ENCODE assay signal across 13 cellular contexts in the genomic region with DNA sequence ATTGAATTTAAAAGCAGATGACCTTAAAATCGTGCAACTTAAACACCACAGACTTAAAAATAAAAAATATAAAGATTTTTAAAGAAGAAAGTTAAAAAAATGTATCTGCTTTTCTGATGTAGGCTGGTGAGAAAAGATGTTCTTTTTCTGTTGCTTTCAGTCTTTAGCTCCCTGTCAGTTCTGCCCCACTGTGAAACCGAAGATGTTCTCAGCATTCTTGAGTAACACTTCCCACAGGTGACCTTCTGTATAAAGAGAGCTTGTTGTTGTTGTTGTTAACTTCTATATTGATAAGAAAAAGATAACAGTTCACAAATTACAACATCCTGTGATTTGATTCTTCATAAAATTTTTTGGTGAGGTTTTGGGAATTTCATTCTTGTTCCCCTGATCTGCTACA.
DNase-seq lines count a peak whose midpoint lies in the region; ATAC-seq and TF ChIP-seq lines count a peak whose summit lies in the region.
"Had no signal": no experiment of that assay in that cellular context is flagged by ENCODE, and none has a peak within 500 bp of the region (broad histone marks: within the 10 kb centered on the region; RNA-seq: fewer than 3 reads in every experiment).

No MANE protein-coding gene starts in this region.

- no peaks in the 10 kb centered on the region for H3K27me3 Mint-ChIP-seq in activated CD4-positive, alpha-beta T cell treated with anti-CD3 and anti-CD28 coated beads for 36 hours
- H3K27me3 Mint-ChIP-seq in T-helper 17 cell (no peaks in the 10 kb centered on the region), naive B cell (no peaks in the 10 kb centered on the region)

- CTCF ChIA-PET in activated CD4-positive, alpha-beta T cell treated with anti-CD3 and anti-CD28 coated beads for 36 hours (lab: Charles Lee): interaction anchor here (0.5 to 1.6 kb wide), 6 partner anchors 18 to 232 kb away, joined by 3 to 7 read pairs (median 4); no protein-coding TSS in a partner anchor

- H3K36me3 Mint-ChIP-seq in activated CD4-positive, alpha-beta T cell treated with anti-CD3 and anti-CD28 coated beads for 36 hours (ENCODE audit: low read depth): peaks cover 2% of the 10 kb centered on the region
- H3K36me3 Mint-ChIP-seq in T-helper 17 cell (ENCODE audit: low read depth) (peaks cover 8% of the 10 kb centered on the region), naive B cell (no peaks in the 10 kb centered on the region)

- peak; percentile 26 for DNase-seq in activated CD4-positive, alpha-beta T cell treated with anti-CD3 and anti-CD28 coated beads for 36 hours
- no peak for DNase-seq in activated CD4-positive, alpha-beta T cell treated with anti-CD3 and anti-CD28 coated beads, Interleukin-2, amount 50 U/mL, for 48 hours
- DNase-seq in T-helper 17 cell: no peak
- no peak for DNase-seq in naive B cell
- DNase-seq in ovary: no peak
- DNase-seq in foreskin keratinocyte: no peak
- DNase-seq: central memory CD4-positive, alpha-beta T cell; DMS79; NCI-H187; OCI-M1; thyroid gland had no signal

- no peaks in the 10 kb centered on the region for H3K27me3 ChIP-seq in ovary
- no peaks in the 10 kb centered on the region for H3K27me3 ChIP-seq in foreskin keratinocyte
- H3K27me3 ChIP-seq: thyroid gland had no signal

- no peak for TF ChIP-seq EP300 in ovary (IDR thresholded peaks at IDR 0.05)

- peaks cover 78% of the 10 kb centered on the region for H3K4me1 Mint-ChIP-seq in activated CD4-positive, alpha-beta T cell treated with anti-CD3 and anti-CD28 coated beads for 36 hours
- H3K4me1 Mint-ChIP-seq in T-helper 17 cell (peaks cover 37% of the 10 kb centered on the region), naive B cell (peaks cover 49 to 85% (median 50%) of the 10 kb centered on the region in 3 donors)

- no peak overlapping the region for H3K27ac ChIP-seq in ovary
- H3K27ac ChIP-seq in foreskin keratinocyte: no peak overlapping the region
- H3K27ac ChIP-seq: thyroid gland had no signal

- H3K4me1 ChIP-seq in ovary (ENCODE audit: insufficient read depth) (no peaks in the 10 kb centered on the region), foreskin keratinocyte (no peaks in the 10 kb centered on the region)
- H3K4me1 ChIP-seq: thyroid gland had no signal

- H3K4me3 ChIP-seq in ovary: no peak overlapping the region
- H3K4me3 ChIP-seq: thyroid gland had no signal

- H3K36me3 ChIP-seq in ovary: no peaks in the 10 kb centered on the region
- H3K36me3 ChIP-seq: thyroid gland had no signal

- no peak for ATAC-seq in activated CD4-positive, alpha-beta T cell treated with anti-CD3 and anti-CD28 coated beads for 36 hours
- peak; percentile 43 for ATAC-seq in GM19455 (IDR thresholded peaks at IDR 0.05; ENCODE audit: unreplicated experiment)
- ATAC-seq in T-helper 17 cell: no peak
- ATAC-seq in naive B cell (ENCODE audit: low read depth in 2 of 2): no peak
- ATAC-seq in HG02571 (IDR thresholded peaks at IDR 0.05; ENCODE audit: unreplicated experiment): no peak
- ATAC-seq in foreskin keratinocyte: no peak

- WGBS in ovary, 3 donors: 56 to 77% (median 62%) methylated on average over 2 of the region's 2 CpGs

- H3K9me3 Mint-ChIP-seq in activated CD4-positive, alpha-beta T cell treated with anti-CD3 and anti-CD28 coated beads for 36 hours (ENCODE audit: low read depth): no peaks in the 10 kb centered on the region
- no peaks in the 10 kb centered on the region for H3K9me3 Mint-ChIP-seq in naive B cell

- TF ChIP-seq CTCF in ovary (IDR thresholded peaks at IDR 0.05) (no peak), foreskin keratinocyte (conservative IDR thresholded peaks at IDR 0.05) (no peak)

- TF ChIP-seq POLR2A in ovary (IDR thresholded peaks at IDR 0.05): no peak

- H3K27ac Mint-ChIP-seq in activated CD4-positive, alpha-beta T cell treated with anti-CD3 and anti-CD28 coated beads for 36 hours: peak overlapping the region; percentile 98
- peak overlapping the region; percentile 98 for H3K27ac Mint-ChIP-seq in T-helper 17 cell
- peak overlapping the region in 4 of 6 donors; percentile 38 to 95 (median 86) for H3K27ac Mint-ChIP-seq in naive B cell

- intact Hi-C loops in activated CD4-positive, alpha-beta T cell treated with anti-CD3 and anti-CD28 coated beads for 36 hours (cut with DNase I, micrococcal nuclease): loop anchor here in 1 of 2 experiments (2.0 to 10.0 kb wide), 2 partner anchors 58 to 1880 kb away; no protein-coding TSS in a partner anchor
- intact Hi-C loops in ovary (cut with DNase I): no loop called here

- H3K9me3 ChIP-seq in T-helper 17 cell (ENCODE audit: control insufficient read depth, low read length, poor library complexity, severe bottlenecking) (no peaks in the 10 kb centered on the region), ovary (no peaks in the 10 kb centered on the region)
- H3K9me3 ChIP-seq: thyroid gland had no signal

- POLR2A ChIA-PET in activated CD4-positive, alpha-beta T cell treated with anti-CD3 and anti-CD28 coated beads for 36 hours (lab: Charles Lee): interaction anchor here (0.6 to 1.5 kb wide), 4 partner anchors 26 to 233 kb away, joined by 3 to 11 read pairs (median 7); no protein-coding TSS in a partner anchor

- H3K4me3 Mint-ChIP-seq in activated CD4-positive, alpha-beta T cell treated with anti-CD3 and anti-CD28 coated beads for 36 hours: peak overlapping the region; percentile 50
- no peak overlapping the region for H3K4me3 Mint-ChIP-seq in T-helper 17 cell
- peak overlapping the region in 3 of 8 donors; percentile 44 to 72 (median 72) for H3K4me3 Mint-ChIP-seq in naive B cell
